8 cellular contexts compared by ENCODE assay signal in genomic region chr4:70839537-70840093, GRCh38. TPM values are rescaled to one million over a fixed set of nuclear protein-coding genes. Genes with fewer than 3 reads are reported as not detected.
A peak's percentile ranks its signal among the peaks of the same experiment; 100 is the strongest.
DNase-seq lines count a peak whose midpoint lies in the region; ATAC-seq and TF ChIP-seq lines count a peak whose summit lies in the region.

Gene GRSF1 (minus strand): TSS chr4:70839890. CDS start chr4:70839827, 63 bp downstream.

- POLR2A ChIA-PET in activated B cell treated with CpG ODN at 0.5 μM for 24 hours (lab: Charles Lee): interaction anchor here (0.7 to 7.3 kb wide), 18 partner anchors 9 to 171 kb away, joined by 3 to 80 read pairs (median 8); partner anchors contain the start of genes DCK and MOB1B

- H3K4me3 Mint-ChIP-seq in activated B cell treated with CpG ODN at 0.5 μM for 24 hours: peak within 1 kb of the TSS; percentile 93

- intact Hi-C loops in activated B cell treated with CpG ODN at 0.5 μM for 24 hours (cut with micrococcal nuclease): loop anchor here (1.0 to 10.0 kb wide), 7 partner anchors 63 to 345 kb away; partner anchors contain the start of genes DCK, MOB1B and UTP3

- no peaks in the 10 kb centered on the region for H3K27me3 Mint-ChIP-seq in activated B cell treated with CpG ODN at 0.5 μM for 24 hours

- DNase-seq in AG09309 (ENCODE audit: low read depth): peak; percentile 59
- DNase-seq in NCI-H226: peak; percentile 78
- DNase-seq in activated B cell treated with CpG ODN at 0.5 μM for 24 hours: peak; percentile 88
- peak; percentile 92 to 96 for DNase-seq in cardiac fibroblast (ENCODE audit: low read depth in 2 of 2)
- DNase-seq in iris pigment epithelial cell (ENCODE audit: low read depth): peak; percentile 91
- DNase-seq in stimulated activated CD4-positive, alpha-beta T cell treated with anti-CD3 and anti-CD28 coated beads, Interleukin-12 subunit alpha, Interleukin-12 subunit beta, amount 100 ng/mL, for 24 hours (ENCODE audit: low read depth in 2 of 2): peak; percentile 87 to 90

- H3K36me3 Mint-ChIP-seq in activated B cell treated with CpG ODN at 0.5 μM for 24 hours (ENCODE audit: low read depth): peaks cover 14% of the 10 kb centered on the region

- TF ChIP-seq CTCF in AG09309 (IDR thresholded peaks at IDR 0.05; ENCODE audit: control insufficient read depth, insufficient read depth, low read depth, low read length, missing control alignments) (no peak), activated B cell treated with CpG ODN at 0.5 μM for 24 hours (IDR thresholded peaks at IDR 0.05) (no peak), cardiac fibroblast (IDR thresholded peaks at IDR 0.05; ENCODE audit: low read depth, low read length) (no peak)

- H3K4me3 ChIP-seq in AG09309 (ENCODE audit: control insufficient read depth, low read depth, low read length) (peak within 1 kb of the TSS; percentile 68), cardiac fibroblast (replicated peaks in 1 of 2; ENCODE audit: low read depth in 2 of 2, low read length in 2 of 2) (peak within 1 kb of the TSS; percentile 61 to 86)

- H3K4me1 Mint-ChIP-seq in activated B cell treated with CpG ODN at 0.5 μM for 24 hours: peaks cover 63% of the 10 kb centered on the region

- no peaks in the 10 kb centered on the region for H3K9me3 Mint-ChIP-seq in activated B cell treated with CpG ODN at 0.5 μM for 24 hours

- CTCF ChIA-PET in activated B cell treated with CpG ODN at 0.5 μM for 24 hours (lab: Charles Lee): interaction anchor here (0.6 to 2.2 kb wide), 6 partner anchors 62 to 170 kb away, joined by 3 to 11 read pairs (median 5); partner anchors contain the start of gene MOB1B

- H3K27ac Mint-ChIP-seq in activated B cell treated with CpG ODN at 0.5 μM for 24 hours: peak within 1 kb of the TSS; percentile 93

- peak; percentile 36 for ATAC-seq in GM18870 (IDR thresholded peaks at IDR 0.05; ENCODE audit: unreplicated experiment)
- ATAC-seq in HG03108 (IDR thresholded peaks at IDR 0.05; ENCODE audit: unreplicated experiment): peak; percentile 57
- ATAC-seq in activated B cell treated with CpG ODN at 0.5 μM for 24 hours (ENCODE audit: low read depth): peak; percentile 84

RNA-seq across cellular contexts. Expression of gene GRSF1, which starts in this region (rescaled TPM):
- total RNA-seq in activated B cell treated with CpG ODN at 0.5 μM for 24 hours: 61.1 and 63.5 TPM in 2 replicates

Comparison
In these comparisons a context has a peak if more than half of its experiments do, and no peak if none do; other contexts are left out.
1. Peak in every context shown above with its lines: DNase-seq, ATAC-seq and H3K4me3 ChIP-seq.